2 cellular contexts compared by ENCODE assay signal in the genomic region with DNA sequence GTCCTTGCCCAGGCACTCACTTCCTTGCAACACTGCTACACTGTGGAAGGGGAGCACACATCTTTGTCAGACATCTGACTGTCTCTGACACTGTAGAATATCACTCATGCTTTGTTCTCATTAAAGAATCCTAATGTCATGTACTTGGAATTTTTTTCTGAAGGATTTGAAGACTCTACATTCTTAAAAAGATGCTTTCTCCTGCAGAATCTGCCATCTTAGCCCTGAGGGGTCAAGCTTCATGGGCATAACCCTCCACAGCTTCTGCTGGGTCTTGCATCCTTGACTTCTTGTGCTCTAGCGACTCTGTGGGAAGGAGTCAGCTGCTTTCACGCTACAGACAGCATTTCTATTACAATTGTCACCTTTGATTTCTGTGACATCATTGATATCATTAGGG.
TF ChIP-seq lines count a peak whose summit lies in the region.

No MANE protein-coding gene starts in this region.

TF ChIP-seq in HepG2, 621 proteins besides CTCF, POLR2A, EP300 and RAD21:
- TF ChIP-seq, protein P1, sequence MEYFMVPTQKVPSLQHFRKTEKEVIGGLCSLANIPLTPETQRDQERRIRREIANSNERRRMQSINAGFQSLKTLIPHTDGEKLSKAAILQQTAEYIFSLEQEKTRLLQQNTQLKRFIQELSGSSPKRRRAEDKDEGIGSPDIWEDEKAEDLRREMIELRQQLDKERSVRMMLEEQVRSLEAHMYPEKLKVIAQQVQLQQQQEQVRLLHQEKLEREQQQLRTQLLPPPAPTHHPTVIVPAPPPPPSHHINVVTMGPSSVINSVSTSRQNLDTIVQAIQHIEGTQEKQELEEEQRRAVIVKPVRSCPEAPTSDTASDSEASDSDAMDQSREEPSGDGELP (IDR thresholded peaks at IDR 0.05; ENCODE audit: borderline replicate concordance, low read depth) = no peak
- TF ChIP-seq PLRG1 (conservative IDR thresholded peaks at IDR 0.05) (no peak), SMARCC2 (IDR thresholded peaks at IDR 0.05) (no peak), ZNF670 (CRISPR knock-in tag; IDR thresholded peaks at IDR 0.05; ENCODE audit: borderline replicate concordance) (no peak), PPARG (CRISPR knock-in tag; conservative IDR thresholded peaks at IDR 0.05) (no peak), ATF7 (IDR thresholded peaks at IDR 0.05) (0 out of 2 replicates have a peak, but pooled peaks have one; percentile 7), ATF7 (CRISPR knock-in tag; IDR thresholded peaks at IDR 0.05) (no peak)

TF ChIP-seq in neural cell, 6 proteins besides CTCF, POLR2A, EP300 and RAD21:
- no peak for TF ChIP-seq TAF1 (IDR thresholded peaks at IDR 0.05; ENCODE audit: low read depth)
- TF ChIP-seq POLR2AphosphoS5 (IDR thresholded peaks at IDR 0.05) = no peak
- TF ChIP-seq MXI1 (conservative IDR thresholded peaks at IDR 0.05; ENCODE audit: poor library complexity, severe bottlenecking) = no peak
- TF ChIP-seq, protein P2, sequence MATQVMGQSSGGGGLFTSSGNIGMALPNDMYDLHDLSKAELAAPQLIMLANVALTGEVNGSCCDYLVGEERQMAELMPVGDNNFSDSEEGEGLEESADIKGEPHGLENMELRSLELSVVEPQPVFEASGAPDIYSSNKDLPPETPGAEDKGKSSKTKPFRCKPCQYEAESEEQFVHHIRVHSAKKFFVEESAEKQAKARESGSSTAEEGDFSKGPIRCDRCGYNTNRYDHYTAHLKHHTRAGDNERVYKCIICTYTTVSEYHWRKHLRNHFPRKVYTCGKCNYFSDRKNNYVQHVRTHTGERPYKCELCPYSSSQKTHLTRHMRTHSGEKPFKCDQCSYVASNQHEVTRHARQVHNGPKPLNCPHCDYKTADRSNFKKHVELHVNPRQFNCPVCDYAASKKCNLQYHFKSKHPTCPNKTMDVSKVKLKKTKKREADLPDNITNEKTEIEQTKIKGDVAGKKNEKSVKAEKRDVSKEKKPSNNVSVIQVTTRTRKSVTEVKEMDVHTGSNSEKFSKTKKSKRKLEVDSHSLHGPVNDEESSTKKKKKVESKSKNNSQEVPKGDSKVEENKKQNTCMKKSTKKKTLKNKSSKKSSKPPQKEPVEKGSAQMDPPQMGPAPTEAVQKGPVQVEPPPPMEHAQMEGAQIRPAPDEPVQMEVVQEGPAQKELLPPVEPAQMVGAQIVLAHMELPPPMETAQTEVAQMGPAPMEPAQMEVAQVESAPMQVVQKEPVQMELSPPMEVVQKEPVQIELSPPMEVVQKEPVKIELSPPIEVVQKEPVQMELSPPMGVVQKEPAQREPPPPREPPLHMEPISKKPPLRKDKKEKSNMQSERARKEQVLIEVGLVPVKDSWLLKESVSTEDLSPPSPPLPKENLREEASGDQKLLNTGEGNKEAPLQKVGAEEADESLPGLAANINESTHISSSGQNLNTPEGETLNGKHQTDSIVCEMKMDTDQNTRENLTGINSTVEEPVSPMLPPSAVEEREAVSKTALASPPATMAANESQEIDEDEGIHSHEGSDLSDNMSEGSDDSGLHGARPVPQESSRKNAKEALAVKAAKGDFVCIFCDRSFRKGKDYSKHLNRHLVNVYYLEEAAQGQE (IDR thresholded peaks at IDR 0.05; ENCODE audit: borderline replicate concordance) = no peak
- TF ChIP-seq EZH2 (IDR thresholded peaks at IDR 0.05; ENCODE audit: borderline replicate concordance, insufficient read depth, low read length, poor library complexity, severe bottlenecking) = no peak
- TF ChIP-seq SMC3 (conservative IDR thresholded peaks at IDR 0.05; ENCODE audit: poor library complexity) = no peak
TF ChIP-seq in neural cell: peak in this region for 0.
